16 cellular contexts compared by ENCODE assay signal in the genomic region with DNA sequence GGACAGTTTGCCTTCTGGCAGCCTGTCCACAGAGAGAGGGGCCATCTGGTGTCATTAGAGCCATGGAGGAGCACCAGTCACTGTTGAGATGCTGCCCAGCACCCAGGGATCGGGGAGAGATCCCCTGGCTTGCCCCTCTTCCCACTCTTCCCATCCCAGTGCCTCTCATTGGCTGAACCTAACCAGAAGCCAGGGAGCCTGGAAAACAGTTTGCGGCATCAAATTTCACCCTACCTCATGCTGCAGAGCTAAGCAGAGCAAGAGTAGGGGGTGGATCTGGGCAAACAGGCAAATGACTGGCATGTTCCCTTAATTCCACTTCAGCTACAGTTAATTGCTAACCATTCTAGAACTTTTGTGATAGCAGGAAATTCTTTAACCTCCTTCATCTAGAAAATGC. TPM values are rescaled to one million over a fixed set of nuclear protein-coding genes. Genes with fewer than 3 reads are reported as not detected.
A peak's percentile ranks its signal among the peaks of the same experiment; 100 is the strongest.
DNase-seq lines count a peak whose midpoint lies in the region; ATAC-seq lines count a peak whose summit lies in the region.
"Had no signal": no experiment of that assay in that cellular context is flagged by ENCODE, and none has a peak within 500 bp of the region (broad histone marks: within the 10 kb centered on the region; RNA-seq: fewer than 3 reads in every experiment).

No MANE protein-coding gene starts in this region.

- H3K27ac Mint-ChIP-seq in activated CD8-positive, alpha-beta memory T cell treated with anti-CD3 and anti-CD28 coated beads, Interleukin-2, amount 10 ng/mL, durations not matched to agents 7 days and 5 days: no peak overlapping the region
- H3K27ac Mint-ChIP-seq: activated CD4-positive, alpha-beta memory T cell treated with anti-CD3 and anti-CD28 coated beads, Interleukin-2, amount 10 ng/mL, durations not matched to agents 7 days and 5 days had no signal

- no peaks in the 10 kb centered on the region for H3K9me3 ChIP-seq in HUES48 (ENCODE audit: control insufficient read depth, insufficient read depth, low read length)
- H3K9me3 ChIP-seq in NT2/D1 (ENCODE audit: insufficient read depth, low read length): no peaks in the 10 kb centered on the region
- H3K9me3 ChIP-seq: sigmoid colon had no signal

- H3K4me3 ChIP-seq in HUES48 (ENCODE audit: low read depth, low read length): no peak overlapping the region
- H3K4me3 ChIP-seq in NT2/D1 (ENCODE audit: insufficient read length, low read depth): no peak overlapping the region
- H3K4me3 ChIP-seq: sigmoid colon had no signal

- H3K27me3 ChIP-seq in HUES48 (ENCODE audit: control insufficient read depth, insufficient read depth, low read length): no peaks in the 10 kb centered on the region
- H3K27me3 ChIP-seq in NT2/D1 (ENCODE audit: insufficient read depth, insufficient read length): no peaks in the 10 kb centered on the region
- H3K27me3 ChIP-seq: sigmoid colon had no signal

- no peak for ATAC-seq in activated CD8-positive, alpha-beta memory T cell treated with anti-CD3 and anti-CD28 coated beads, Interleukin-2, amount 10 ng/mL, durations not matched to agents 7 days and 5 days
- ATAC-seq in HG03565 (IDR thresholded peaks at IDR 0.05; ENCODE audit: unreplicated experiment): no peak
- ATAC-seq: Panc1 had no signal

- peak overlapping the region; percentile 37 for H3K27ac ChIP-seq in HUES48 (ENCODE audit: low read depth, low read length)
- H3K27ac ChIP-seq: sigmoid colon had no signal

- H3K36me3 Mint-ChIP-seq in activated CD8-positive, alpha-beta memory T cell treated with anti-CD3 and anti-CD28 coated beads, Interleukin-2, amount 10 ng/mL, durations not matched to agents 7 days and 5 days: peaks cover 44% of the 10 kb centered on the region

- H3K36me3 ChIP-seq in HUES48 (ENCODE audit: control insufficient read depth, insufficient read depth, low read length) (no peaks in the 10 kb centered on the region), NT2/D1 (ENCODE audit: insufficient read depth, insufficient read length, low read length) (peaks cover 6% of the 10 kb centered on the region)
- H3K36me3 ChIP-seq: sigmoid colon had no signal

- no peak overlapping the region for H3K4me3 Mint-ChIP-seq in activated CD8-positive, alpha-beta memory T cell treated with anti-CD3 and anti-CD28 coated beads, Interleukin-2, amount 10 ng/mL, durations not matched to agents 7 days and 5 days
- H3K4me3 Mint-ChIP-seq: activated CD4-positive, alpha-beta memory T cell treated with anti-CD3 and anti-CD28 coated beads, Interleukin-2, amount 10 ng/mL, durations not matched to agents 7 days and 5 days had no signal

- H3K9ac ChIP-seq in HUES48 (ENCODE audit: low read depth, low read length) (no peak overlapping the region), NT2/D1 (ENCODE audit: insufficient read length, low read depth) (no peak overlapping the region)

- peaks cover 11% of the 10 kb centered on the region for H3K4me1 ChIP-seq in HUES48 (ENCODE audit: control insufficient read depth, insufficient read depth, low read length)
- H3K4me1 ChIP-seq in NT2/D1 (ENCODE audit: insufficient read depth, insufficient read length): peaks cover 13% of the 10 kb centered on the region

- H3K9me3 Mint-ChIP-seq in activated CD8-positive, alpha-beta memory T cell treated with anti-CD3 and anti-CD28 coated beads, Interleukin-2, amount 10 ng/mL, durations not matched to agents 7 days and 5 days (ENCODE audit: low read depth): peaks cover 2% of the 10 kb centered on the region

- CTCF ChIA-PET in activated CD8-positive, alpha-beta memory T cell treated with anti-CD3 and anti-CD28 coated beads, Interleukin-2, amount 10 ng/mL, durations not matched to agents 7 days and 5 days (lab: Charles Lee): interaction anchor here (2.5 kb wide), 1 partner anchor 19 kb away, joined by 9 read pairs; the partner anchor contains the start of gene TRAF5

- DNase-seq in COLO668 (lab: John Stamatoyannopoulos, UW; ENCODE audit: unreplicated experiment) (peak; percentile 44), NT2/D1 (ENCODE audit: low read depth, low spot score) (peak; percentile 54), islet precursor cell (peak; percentile 78), NCI-H1436 treated with DMSO at 0.1 percent for 48 hours (lab: John Stamatoyannopoulos, UW) (no peak), ureter (ENCODE audit: low spot score) (no peak)
- DNase-seq in activated CD8-positive, alpha-beta memory T cell treated with anti-CD3 and anti-CD28 coated beads, Interleukin-2, amount 10 ng/mL, durations not matched to agents 7 days and 5 days: no peak
- DNase-seq: activated CD4-positive, alpha-beta memory T cell treated with anti-CD3 and anti-CD28 coated beads, Interleukin-2, amount 10 ng/mL, durations not matched to agents 7 days and 5 days; activated gamma-delta T cell treated with Interleukin-2 at 50 U/mL for 16 hours; CD4-positive, CD25-positive, alpha-beta regulatory T cell; MV-4-11; sigmoid colon; substantia nigra; T-helper 2 cell had no signal

- no peaks in the 10 kb centered on the region for H3K27me3 Mint-ChIP-seq in activated CD8-positive, alpha-beta memory T cell treated with anti-CD3 and anti-CD28 coated beads, Interleukin-2, amount 10 ng/mL, durations not matched to agents 7 days and 5 days
- H3K27me3 Mint-ChIP-seq: activated CD4-positive, alpha-beta memory T cell treated with anti-CD3 and anti-CD28 coated beads, Interleukin-2, amount 10 ng/mL, durations not matched to agents 7 days and 5 days; CD4-positive, CD25-positive, alpha-beta regulatory T cell had no signal

- H3K4me1 Mint-ChIP-seq in activated CD8-positive, alpha-beta memory T cell treated with anti-CD3 and anti-CD28 coated beads, Interleukin-2, amount 10 ng/mL, durations not matched to agents 7 days and 5 days: peaks cover 41% of the 10 kb centered on the region

RNA-seq across cellular contexts. Expression of gene TRAF5, which starts 19.1 kb away (rescaled TPM):
- 36.3 TPM for total RNA-seq in ureter
- total RNA-seq in activated CD8-positive, alpha-beta memory T cell treated with anti-CD3 and anti-CD28 coated beads, Interleukin-2, amount 10 ng/mL, durations not matched to agents 7 days and 5 days: 10 to 100 TPM; 49.7 to 63.2 TPM

Comparison
In these comparisons a context has a peak if more than half of its experiments do, and no peak if none do; other contexts are left out.
1. DNase-seq: peak in COLO668 (single experiment), NT2/D1 (single experiment) and islet precursor cell (single experiment); none in NCI-H1436 treated with DMSO at 0.1 percent for 48 hours (single experiment), ureter (single experiment) and activated CD8-positive, alpha-beta memory T cell treated with anti-CD3 and anti-CD28 coated beads, Interleukin-2, amount 10 ng/mL, durations not matched to agents 7 days and 5 days (single experiment).